ENCODE assay signal across 22 cellular contexts in the genomic region with DNA sequence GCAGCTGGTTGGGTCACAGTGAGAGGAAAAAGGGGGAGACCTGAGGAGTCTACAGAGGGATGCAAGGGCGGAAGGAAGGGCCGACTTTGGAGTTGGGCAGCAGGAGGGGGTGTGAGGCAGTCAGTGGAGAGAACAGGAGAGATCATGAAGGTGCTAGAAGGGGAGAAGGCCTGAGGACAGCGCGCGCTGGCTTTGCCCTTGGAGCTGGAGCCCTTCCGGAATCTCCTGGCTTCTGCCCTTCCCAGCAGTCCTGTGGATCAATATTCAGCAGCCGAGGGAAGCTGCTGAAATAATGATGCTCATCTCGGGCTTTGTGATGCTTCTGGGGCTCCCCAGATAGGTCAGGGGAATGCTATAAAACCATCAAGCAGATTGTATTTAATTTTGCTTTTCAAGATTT. TPM values are rescaled to one million over a fixed set of nuclear protein-coding genes. Genes with fewer than 3 reads are reported as not detected.
"Had no signal": no experiment of that assay in that cellular context is flagged by ENCODE, and none has a peak within 500 bp of the region (broad histone marks: within the 10 kb centered on the region; RNA-seq: fewer than 3 reads in every experiment).

No MANE protein-coding gene starts in this region.

- H3K27me3 ChIP-seq: pancreas, testis, vagina had no signal

- H3K27ac Mint-ChIP-seq: activated B cell treated with CpG ODN at 0.5 μM for 24 hours; activated CD4-positive, alpha-beta T cell treated with anti-CD3 and anti-CD28 coated beads for 36 hours; activated CD8-positive, alpha-beta memory T cell treated with anti-CD3 and anti-CD28 coated beads, Interleukin-2, amount 10 ng/mL, durations not matched to agents 7 days and 5 days; activated naive CD8-positive, alpha-beta T cell treated with anti-CD3 and anti-CD28 coated beads, Interleukin-2, amount 50 U/mL, for 24 hours; activated T-helper 1 cell treated with anti-CD3 and anti-CD28 coated beads, Interleukin-12 subunit alpha, Interleukin-12 subunit beta, Interleukin-2, Interleukin-4 antibody, amounts not matched to agents 30 ng/mL and 10 ng/mL and 1 ng/mL, durations not matched to agents 14 hours and 24 hours and 36 hours; endodermal cell; natural killer cell treated with Interleukin-12 subunit alpha and Interleukin-12 subunit beta and Interleukin-15 and Interleukin-18, amount 100 ng/mL, for 72 hours; stimulated activated memory B cell treated with anti-CD40 and anti-IgM and Interleukin-4, amounts not matched to agents 10 μg/mL and 1 μg/mL and 100 μg/mL, for 72 hours; T-helper 2 cell treated with Interferon-gamma antibody and Interleukin-4, amounts not matched to agents 5 μg/mL and 100 μg/mL, for 36 hours had no signal

- H3K36me3 Mint-ChIP-seq: activated CD8-positive, alpha-beta memory T cell treated with anti-CD3 and anti-CD28 coated beads, Interleukin-2, amount 10 ng/mL, durations not matched to agents 7 days and 5 days; natural killer cell treated with Interleukin-12 subunit alpha and Interleukin-12 subunit beta and Interleukin-15 and Interleukin-18, amount 100 ng/mL, for 72 hours had no signal

- H3K9me3 Mint-ChIP-seq: activated B cell treated with CpG ODN at 0.5 μM for 24 hours; activated naive CD8-positive, alpha-beta T cell treated with anti-CD3 and anti-CD28 coated beads, Interleukin-2, amount 50 U/mL, for 24 hours; activated T-helper 1 cell treated with anti-CD3 and anti-CD28 coated beads, Interleukin-12 subunit alpha, Interleukin-12 subunit beta, Interleukin-2, Interleukin-4 antibody, amounts not matched to agents 30 ng/mL and 10 ng/mL and 1 ng/mL, durations not matched to agents 14 hours and 24 hours and 36 hours; endodermal cell; natural killer cell treated with Interleukin-12 subunit alpha and Interleukin-12 subunit beta and Interleukin-15 and Interleukin-18, amount 100 ng/mL, for 72 hours; stimulated activated memory B cell treated with anti-CD40 and anti-IgM and Interleukin-4, amounts not matched to agents 10 μg/mL and 1 μg/mL and 100 μg/mL, for 72 hours; T-helper 2 cell treated with Interferon-gamma antibody and Interleukin-4, amounts not matched to agents 5 μg/mL and 100 μg/mL, for 36 hours had no signal

- DNase-seq: activated B cell treated with CpG ODN at 0.5 μM for 24 hours; activated CD4-positive, alpha-beta T cell treated with anti-CD3 and anti-CD28 coated beads for 36 hours; activated CD4-positive, alpha-beta T cell treated with anti-CD3 and anti-CD28 coated beads, Interleukin-2, amount 50 U/mL, for 48 hours; activated CD8-positive, alpha-beta memory T cell treated with anti-CD3 and anti-CD28 coated beads, Interleukin-2, amount 10 ng/mL, durations not matched to agents 7 days and 5 days; activated gamma-delta T cell; activated naive CD4-positive, alpha-beta T cell treated with anti-CD3 and anti-CD28 coated beads, Interleukin-2, amount 50 U/mL, for 16 hours; activated naive CD8-positive, alpha-beta T cell treated with anti-CD3 and anti-CD28 coated beads, Interleukin-2, amount 50 U/mL, for 24 hours; cortex of kidney; midbrain; small intestine; stimulated activated CD4-positive, alpha-beta T cell treated with anti-CD3 and anti-CD28 coated beads, Interleukin-2, amount 100 ng/mL, for 24 hours; testis; trophoblast cell had no signal

- H3K4me3 ChIP-seq: pancreas, testis, vagina had no signal

- H3K4me1 ChIP-seq: pancreas, testis, vagina had no signal

- H3K27me3 Mint-ChIP-seq: activated B cell treated with CpG ODN at 0.5 μM for 24 hours; activated CD4-positive, alpha-beta T cell treated with anti-CD3 and anti-CD28 coated beads for 36 hours; activated CD8-positive, alpha-beta memory T cell treated with anti-CD3 and anti-CD28 coated beads, Interleukin-2, amount 10 ng/mL, durations not matched to agents 7 days and 5 days; activated naive CD8-positive, alpha-beta T cell treated with anti-CD3 and anti-CD28 coated beads, Interleukin-2, amount 50 U/mL, for 24 hours; natural killer cell treated with Interleukin-12 subunit alpha and Interleukin-12 subunit beta and Interleukin-15 and Interleukin-18, amount 100 ng/mL, for 72 hours; stimulated activated memory B cell treated with anti-CD40 and anti-IgM and Interleukin-4, amounts not matched to agents 10 μg/mL and 1 μg/mL and 100 μg/mL, for 72 hours had no signal

- H3K4me3 Mint-ChIP-seq: activated B cell treated with CpG ODN at 0.5 μM for 24 hours; activated CD4-positive, alpha-beta T cell treated with anti-CD3 and anti-CD28 coated beads for 36 hours; activated CD8-positive, alpha-beta memory T cell treated with anti-CD3 and anti-CD28 coated beads, Interleukin-2, amount 10 ng/mL, durations not matched to agents 7 days and 5 days; activated naive CD8-positive, alpha-beta T cell treated with anti-CD3 and anti-CD28 coated beads, Interleukin-2, amount 50 U/mL, for 24 hours; activated T-helper 1 cell treated with anti-CD3 and anti-CD28 coated beads, Interleukin-12 subunit alpha, Interleukin-12 subunit beta, Interleukin-2, Interleukin-4 antibody, amounts not matched to agents 30 ng/mL and 10 ng/mL and 1 ng/mL, durations not matched to agents 14 hours and 24 hours and 36 hours; endodermal cell; natural killer cell treated with Interleukin-12 subunit alpha and Interleukin-12 subunit beta and Interleukin-15 and Interleukin-18, amount 100 ng/mL, for 72 hours; stimulated activated memory B cell treated with anti-CD40 and anti-IgM and Interleukin-4, amounts not matched to agents 10 μg/mL and 1 μg/mL and 100 μg/mL, for 72 hours; T-helper 2 cell treated with Interferon-gamma antibody and Interleukin-4, amounts not matched to agents 5 μg/mL and 100 μg/mL, for 36 hours had no signal

- H3K9me3 ChIP-seq: pancreas, testis, vagina had no signal

- H3K27ac ChIP-seq: epithelial cell of prostate, pancreas, testis, vagina had no signal

- ATAC-seq: activated CD4-positive, alpha-beta T cell treated with anti-CD3 and anti-CD28 coated beads for 36 hours; activated CD8-positive, alpha-beta memory T cell treated with anti-CD3 and anti-CD28 coated beads, Interleukin-2, amount 10 ng/mL, durations not matched to agents 7 days and 5 days; activated naive CD8-positive, alpha-beta T cell treated with anti-CD3 and anti-CD28 coated beads, Interleukin-2, amount 50 U/mL, for 24 hours; natural killer cell treated with Interleukin-12 subunit alpha and Interleukin-12 subunit beta and Interleukin-15 and Interleukin-18, amount 100 ng/mL, for 72 hours; pancreas; sciatic nerve; stimulated activated memory B cell treated with anti-CD40 and anti-IgM and Interleukin-4, amounts not matched to agents 10 μg/mL and 1 μg/mL and 100 μg/mL, for 72 hours had no signal

RNA-seq across cellular contexts. Expression of gene RSPH1, which starts 44.4 kb away (rescaled TPM):
- total RNA-seq: activated CD8-positive, alpha-beta memory T cell treated with anti-CD3 and anti-CD28 coated beads, Interleukin-2, amount 10 ng/mL, durations not matched to agents 7 days and 5 days; activated T-helper 1 cell treated with anti-CD3 and anti-CD28 coated beads, Interleukin-12 subunit alpha, Interleukin-12 subunit beta, Interleukin-2, Interleukin-4 antibody, amounts not matched to agents 30 ng/mL and 10 ng/mL and 1 ng/mL, durations not matched to agents 14 hours and 24 hours and 36 hours; vagina had no signal
